9 cellular contexts compared by ENCODE assay signal in genomic region chr17:58755269-58755576, GRCh38. TPM values are rescaled to one million over a fixed set of nuclear protein-coding genes. Genes with fewer than 3 reads are reported as not detected.
DNase-seq lines count a peak whose midpoint lies in the region; TF ChIP-seq lines count a peak whose summit lies in the region.
"Had no signal": no experiment of that assay in that cellular context is flagged by ENCODE, and none has a peak within 500 bp of the region (broad histone marks: within the 10 kb centered on the region; RNA-seq: fewer than 3 reads in every experiment).

No MANE protein-coding gene starts in this region.

- CTCF ChIA-PET in CD4-positive, alpha-beta memory T cell (lab: Charles Lee; ENCODE audit: partially characterized antibody), result no interaction called here

- H3K4me1 ChIP-seq in CD4-positive, alpha-beta memory T cell (ENCODE audit: insufficient read depth, low read length), result peaks cover 13% of the 10 kb centered on the region
- peaks cover 4% of the 10 kb centered on the region for H3K4me1 ChIP-seq in colonic mucosa

- intact Hi-C loops in CD4-positive, alpha-beta memory T cell (cut with micrococcal nuclease), result no loop called here
- intact Hi-C loops in colonic mucosa (cut with DNase I), result no loop called here

- no peak overlapping the region for H3K27ac ChIP-seq in CD4-positive, alpha-beta memory T cell (ENCODE audit: low read depth, low read length)
- no peak overlapping the region for H3K27ac ChIP-seq in colonic mucosa
- no peak overlapping the region for H3K27ac ChIP-seq in substantia nigra (ENCODE audit: low read depth, low read length, poor library complexity, severe bottlenecking)

- no peak overlapping the region for H3K9ac ChIP-seq in colonic mucosa (ENCODE audit: low read depth in 2 of 2, low read length in 2 of 2)

- H3K27me3 Mint-ChIP-seq in CD4-positive, alpha-beta memory T cell, result peaks cover 26 to 32% of the 10 kb centered on the region in 2 donors
- peaks cover 30% of the 10 kb centered on the region for H3K27me3 Mint-ChIP-seq in IgD-negative memory B cell
- H3K27me3 Mint-ChIP-seq in neural crest cell (ENCODE audit: low read depth), result peaks cover 7% of the 10 kb centered on the region

- H3K9me3 Mint-ChIP-seq in CD4-positive, alpha-beta memory T cell, result peaks cover 0 to 3% (median 0%) of the 10 kb centered on the region in 8 donors
- H3K9me3 Mint-ChIP-seq in IgD-negative memory B cell (peaks cover 0 to 4% (median 0%) of the 10 kb centered on the region in 3 donors), neural crest cell (no peaks in the 10 kb centered on the region)

- no peak overlapping the region for H3K27ac Mint-ChIP-seq in CD4-positive, alpha-beta memory T cell
- H3K27ac Mint-ChIP-seq in IgD-negative memory B cell, result peak overlapping the region in 1 of 3 donors; percentile 47
- no peak overlapping the region for H3K27ac Mint-ChIP-seq in neural crest cell (ENCODE audit: unreplicated experiment)

- no peak for DNase-seq in CD4-positive, alpha-beta memory T cell
- no peak for DNase-seq in colonic mucosa
- DNase-seq in neural crest cell (ENCODE audit: low read depth, low spot score), result no peak
- DNase-seq in NCI-H1694 (lab: John Stamatoyannopoulos, UW), result no peak
- DNase-seq in amygdala (lab: John Stamatoyannopoulos, UW), result no peak
- no peak for DNase-seq in stimulated activated CD4-positive, alpha-beta T cell treated with anti-CD3 and anti-CD28 coated beads, Interleukin-12 subunit alpha, Interleukin-12 subunit beta, amount 100 ng/mL, for 4 hours
- no peak for DNase-seq in substantia nigra (lab: John Stamatoyannopoulos, UW)
- DNase-seq: KG1 had no signal

- TF ChIP-seq CTCF in colonic mucosa (IDR thresholded peaks at IDR 0.05) (no peak), neural crest cell (conservative IDR thresholded peaks at IDR 0.05) (no peak)

- H3K9me3 ChIP-seq in CD4-positive, alpha-beta memory T cell (ENCODE audit: control insufficient read depth in 1 of 2, low read length in 2 of 2), result no peaks in the 10 kb centered on the region
- H3K9me3 ChIP-seq in colonic mucosa, result no peaks in the 10 kb centered on the region

- H3K36me3 ChIP-seq in CD4-positive, alpha-beta memory T cell (ENCODE audit: insufficient read depth, low read length), result no peaks in the 10 kb centered on the region
- no peaks in the 10 kb centered on the region for H3K36me3 ChIP-seq in colonic mucosa

- peak overlapping the region in 1 of 2 donors; percentile 63 for H3K4me3 ChIP-seq in CD4-positive, alpha-beta memory T cell (ENCODE audit: low read length in 2 of 2)
- H3K4me3 ChIP-seq in colonic mucosa, result peak overlapping the region; percentile 49

- peak overlapping the region; percentile 50 to 89 (median 79) for H3K4me3 Mint-ChIP-seq in CD4-positive, alpha-beta memory T cell
- peak overlapping the region; percentile 79 to 90 (median 82) for H3K4me3 Mint-ChIP-seq in IgD-negative memory B cell
- H3K4me3 Mint-ChIP-seq in neural crest cell, result peak overlapping the region; percentile 93

- H3K4me1 Mint-ChIP-seq in CD4-positive, alpha-beta memory T cell, result peaks cover 7 to 17% (median 13%) of the 10 kb centered on the region in 4 donors
- peaks cover 5 to 14% (median 7%) of the 10 kb centered on the region in 3 donors for H3K4me1 Mint-ChIP-seq in IgD-negative memory B cell
- H3K4me1 Mint-ChIP-seq in neural crest cell, result peaks cover 15% of the 10 kb centered on the region

- POLR2A ChIA-PET in CD4-positive, alpha-beta memory T cell (lab: Charles Lee; ENCODE audit: partially characterized antibody), result interaction anchor here (2.0 kb wide), 1 partner anchor 124 kb away, joined by 6 read pairs; no protein-coding TSS in a partner anchor

- H3K27me3 ChIP-seq in CD4-positive, alpha-beta memory T cell (ENCODE audit: insufficient read depth, low read length), result peaks cover 18% of the 10 kb centered on the region
- peaks cover 34% of the 10 kb centered on the region for H3K27me3 ChIP-seq in colonic mucosa

- no peaks in the 10 kb centered on the region for H3K36me3 Mint-ChIP-seq in CD4-positive, alpha-beta memory T cell
- H3K36me3 Mint-ChIP-seq in IgD-negative memory B cell (peaks cover 3% of the 10 kb centered on the region), neural crest cell (ENCODE audit: low read depth) (no peaks in the 10 kb centered on the region)

RNA-seq across cellular contexts. Expression of gene PPM1E, which starts 0.4 kb away (rescaled TPM):
- not detected for total RNA-seq in CD4-positive, alpha-beta memory T cell
- polyA plus RNA-seq in CD4-positive, alpha-beta memory T cell, result not detected
- not detected for polyA plus RNA-seq in IgD-negative memory B cell
- total RNA-seq in colonic mucosa (under 1 TPM; 0.05 to 0.32 TPM), neural crest cell (15.2 and 15.5 TPM in 2 replicates)

Comparison
In these comparisons a context has a peak if more than half of its experiments do, and no peak if none do; other contexts are left out.
1. RNA of gene PPM1E, which starts 0.4 kb away (total RNA-seq): 15.2 to 15.5 TPM in neural crest cell; 0.05 to 0.32 TPM in colonic mucosa and not detected in CD4-positive, alpha-beta memory T cell; every median in the first group is over 10 times any median in the second.
2. Peak in every context shown above with its lines, with median percentiles within 50 percentile points of each other: H3K4me3 Mint-ChIP-seq.